In the genomic region with DNA sequence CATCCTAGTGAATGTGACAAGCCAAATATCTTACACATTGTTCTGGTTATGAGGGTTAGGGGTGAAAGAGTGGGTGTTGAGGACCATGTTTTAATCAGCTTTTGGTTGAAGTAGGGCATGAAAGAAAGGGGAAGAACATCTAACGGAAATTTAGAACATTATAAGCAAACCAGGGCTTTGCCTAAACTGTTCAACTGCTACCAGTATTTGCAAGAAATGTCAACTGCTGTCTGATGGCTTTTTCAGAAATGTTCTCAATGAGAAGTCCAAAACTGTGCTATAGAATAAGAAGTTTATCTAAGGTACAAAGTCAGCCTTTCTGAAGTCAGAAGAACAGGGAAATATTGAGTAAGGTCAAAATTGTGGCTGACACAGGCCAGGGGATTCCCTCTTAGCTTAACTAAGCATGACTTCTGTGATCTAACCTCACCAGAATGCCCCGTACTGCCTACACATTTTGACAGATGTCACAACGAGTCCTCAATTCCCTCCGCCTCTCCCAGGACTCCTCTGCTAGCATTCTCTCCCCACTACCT, we compare ENCODE assay signal across 8 cellular contexts.
DNase-seq lines count a peak whose midpoint lies in the region; ATAC-seq and TF ChIP-seq lines count a peak whose summit lies in the region.

No MANE protein-coding gene starts in this region.

- H3K4me1 Mint-ChIP-seq in CD4-positive, CD25-positive, alpha-beta regulatory T cell = peaks cover 4 to 8% (median 5%) of the 10 kb centered on the region in 4 donors
- peaks cover 42% of the 10 kb centered on the region for H3K4me1 Mint-ChIP-seq in activated naive CD8-positive, alpha-beta T cell treated with anti-CD3 and anti-CD28 coated beads, Interleukin-2, amount 50 U/mL, for 24 hours

- no peaks in the 10 kb centered on the region for H3K36me3 Mint-ChIP-seq in CD4-positive, CD25-positive, alpha-beta regulatory T cell
- H3K36me3 Mint-ChIP-seq in activated naive CD8-positive, alpha-beta T cell treated with anti-CD3 and anti-CD28 coated beads, Interleukin-2, amount 50 U/mL, for 24 hours (ENCODE audit: low read depth) = no peaks in the 10 kb centered on the region

- H3K36me3 ChIP-seq in CD4-positive, CD25-positive, alpha-beta regulatory T cell (ENCODE audit: control insufficient read depth, insufficient read depth, low read length) = no peaks in the 10 kb centered on the region

- H3K4me3 ChIP-seq in CD4-positive, CD25-positive, alpha-beta regulatory T cell (ENCODE audit: low read depth, low read length) = no peak overlapping the region
- no peak overlapping the region for H3K4me3 ChIP-seq in foreskin fibroblast (ENCODE audit: low read depth in 1 of 2, low read length in 2 of 2)

- TF ChIP-seq CTCF in foreskin fibroblast (IDR thresholded peaks at IDR 0.05; ENCODE audit: low read depth, low read length) = no peak

- no peak overlapping the region for H3K27ac ChIP-seq in CD4-positive, CD25-positive, alpha-beta regulatory T cell (ENCODE audit: insufficient read depth, low read length, poor library complexity, severe bottlenecking)

- H3K27me3 ChIP-seq in CD4-positive, CD25-positive, alpha-beta regulatory T cell (ENCODE audit: control insufficient read depth, insufficient read depth, low read length) = no peaks in the 10 kb centered on the region

- H3K4me1 ChIP-seq in CD4-positive, CD25-positive, alpha-beta regulatory T cell (ENCODE audit: control insufficient read depth, insufficient read depth, low read length, poor library complexity, severe bottlenecking) = no peaks in the 10 kb centered on the region

- peak overlapping the region in 2 of 3 donors; percentile 9 to 68 for H3K27ac Mint-ChIP-seq in CD4-positive, CD25-positive, alpha-beta regulatory T cell
- H3K27ac Mint-ChIP-seq in activated naive CD8-positive, alpha-beta T cell treated with anti-CD3 and anti-CD28 coated beads, Interleukin-2, amount 50 U/mL, for 24 hours = peak overlapping the region; percentile 63

- DNase-seq in CD4-positive, CD25-positive, alpha-beta regulatory T cell = peak in 1 of 3 donors; percentile 14
- peak; percentile 42 for DNase-seq in activated naive CD8-positive, alpha-beta T cell treated with anti-CD3 and anti-CD28 coated beads, Interleukin-2, amount 50 U/mL, for 24 hours
- DNase-seq in HuH-7 (ENCODE audit: low spot score) (no peak), SW480 (ENCODE audit: low spot score) (no peak), foreskin fibroblast (no peak), T1000 (lab: John Stamatoyannopoulos, UW) (no peak)

- H3K9me3 Mint-ChIP-seq in CD4-positive, CD25-positive, alpha-beta regulatory T cell = no peaks in the 10 kb centered on the region
- H3K9me3 Mint-ChIP-seq in activated naive CD8-positive, alpha-beta T cell treated with anti-CD3 and anti-CD28 coated beads, Interleukin-2, amount 50 U/mL, for 24 hours = no peaks in the 10 kb centered on the region

- ATAC-seq in CD4-positive, CD25-positive, alpha-beta regulatory T cell (ENCODE audit: low read depth in 2 of 2) = peak in 1 of 2 donors; percentile 36
- ATAC-seq in GM19324 (IDR thresholded peaks at IDR 0.05; ENCODE audit: low FRiP score, unreplicated experiment) (peak; percentile 77), HG03135 (IDR thresholded peaks at IDR 0.05; ENCODE audit: unreplicated experiment) (peak; percentile 88)
- peak; percentile 96 for ATAC-seq in activated naive CD8-positive, alpha-beta T cell treated with anti-CD3 and anti-CD28 coated beads, Interleukin-2, amount 50 U/mL, for 24 hours

- no peaks in the 10 kb centered on the region for H3K27me3 Mint-ChIP-seq in CD4-positive, CD25-positive, alpha-beta regulatory T cell
- no peaks in the 10 kb centered on the region for H3K27me3 Mint-ChIP-seq in activated naive CD8-positive, alpha-beta T cell treated with anti-CD3 and anti-CD28 coated beads, Interleukin-2, amount 50 U/mL, for 24 hours

- H3K4me3 Mint-ChIP-seq in CD4-positive, CD25-positive, alpha-beta regulatory T cell = no peak overlapping the region
- peak overlapping the region; percentile 22 for H3K4me3 Mint-ChIP-seq in activated naive CD8-positive, alpha-beta T cell treated with anti-CD3 and anti-CD28 coated beads, Interleukin-2, amount 50 U/mL, for 24 hours

- H3K9me3 ChIP-seq in CD4-positive, CD25-positive, alpha-beta regulatory T cell (ENCODE audit: control insufficient read depth in 2 of 2, low read length in 2 of 2) = no peaks in the 10 kb centered on the region
